Comparison of ENCODE assay signal across 8 cellular contexts in the genomic region with DNA sequence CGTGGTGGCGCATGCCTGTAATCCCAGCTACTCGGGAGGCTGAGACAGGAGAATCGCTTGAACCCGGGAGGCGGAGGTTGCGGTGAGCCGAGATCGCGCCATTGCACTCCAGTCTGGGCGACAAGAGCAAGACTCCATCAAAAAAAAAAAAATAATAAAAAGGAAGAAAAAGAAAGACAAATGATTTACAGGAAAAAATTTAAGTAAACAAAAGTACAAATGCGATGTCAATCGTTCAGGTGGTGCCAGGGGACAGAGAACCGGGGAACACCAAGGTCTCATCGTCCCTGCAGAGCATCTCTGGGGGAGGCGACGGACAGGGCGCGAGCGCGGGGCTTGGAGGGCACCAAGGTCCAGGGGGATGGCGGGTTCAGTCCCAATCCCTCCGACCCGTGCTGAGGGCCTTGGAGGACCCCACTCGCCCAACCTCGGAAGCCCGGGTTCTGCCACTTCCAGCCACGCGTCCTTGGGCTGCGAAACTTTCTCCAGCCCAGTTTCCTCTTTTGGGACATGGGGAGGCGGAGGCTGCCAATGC. TPM values are rescaled to one million over a fixed set of nuclear protein-coding genes. Genes with fewer than 3 reads are reported as not detected.
A peak's percentile ranks its signal among the peaks of the same experiment; 100 is the strongest.
DNase-seq lines count a peak whose midpoint lies in the region; ATAC-seq and TF ChIP-seq lines count a peak whose summit lies in the region.

No MANE protein-coding gene starts in this region.

- H3K4me2 ChIP-seq in SK-N-SH, result peak overlapping the region; percentile 95

- H3K4me1 ChIP-seq in SK-N-SH (ENCODE audit: control insufficient read depth in 1 of 2, insufficient read depth in 2 of 2, low read depth in 1 of 2, low read length in 1 of 2) (peaks cover 14 to 19% of the 10 kb centered on the region in 2 experiments), prostate gland (replicated peaks) (peaks cover 13% of the 10 kb centered on the region)

- intact Hi-C loops in prostate gland (cut with DNase I), result no loop called here

- H3K27me3 ChIP-seq in SK-N-SH (ENCODE audit: insufficient read depth), result no peaks in the 10 kb centered on the region
- no peaks in the 10 kb centered on the region for H3K27me3 ChIP-seq in prostate gland (replicated peaks; ENCODE audit: insufficient read depth)

- H3K27ac ChIP-seq in SK-N-SH (ENCODE audit: low read depth in 2 of 2, low read length in 1 of 2), result peak overlapping the region; percentile 62 to 70
- H3K27ac ChIP-seq in prostate gland, result peak overlapping the region in 1 of 2 donors; percentile 88

- no peak for TF ChIP-seq CTCF in AG10803 (conservative IDR thresholded peaks at IDR 0.05; ENCODE audit: low read length)
- TF ChIP-seq CTCF in SK-N-SH (IDR thresholded peaks at IDR 0.05), result no peak
- no peak for TF ChIP-seq CTCF in fibroblast of villous mesenchyme (IDR thresholded peaks at IDR 0.05; ENCODE audit: insufficient read depth, low read depth, low read length)
- no peak for TF ChIP-seq CTCF in prostate gland (IDR thresholded peaks at IDR 0.05)

- H3K4me3 ChIP-seq in AG10803 (ENCODE audit: low read length), result peak overlapping the region; percentile 95
- peak overlapping the region; percentile 84 to 90 for H3K4me3 ChIP-seq in SK-N-SH (ENCODE audit: low read depth in 2 of 2, low read length in 1 of 2)
- H3K4me3 ChIP-seq in fibroblast of villous mesenchyme (ENCODE audit: low read depth, low read length), result peak overlapping the region; percentile 74
- peak overlapping the region; percentile 90 to 95 for H3K4me3 ChIP-seq in prostate gland

- 40% methylated on average over 29 of the region's 31 CpGs for WGBS in SK-N-SH (ENCODE audit: low lambda C conversion rate)
- WGBS in prostate gland, result 24% methylated on average over 31 of the region's 31 CpGs

- H3F3A ChIP-seq in SK-N-SH (replicated peaks; ENCODE audit: insufficient read depth), result peaks cover 3% of the 10 kb centered on the region

- CTCF ChIA-PET in SK-N-SH (lab: Yijun Ruan, JAX), result interaction anchor here (1.3 kb wide), 1 partner anchor 31 kb away, joined by 5 read pairs; no protein-coding TSS in a partner anchor

- peak overlapping the region; percentile 95 for H3K9ac ChIP-seq in SK-N-SH

- no peak for TF ChIP-seq EP300 in SK-N-SH (IDR thresholded peaks at IDR 0.05; ENCODE audit: borderline replicate concordance in 1 of 2, low read depth in 1 of 2, low read length in 1 of 2)

- H2AFZ ChIP-seq in SK-N-SH (ENCODE audit: low read depth), result peak overlapping the region; percentile 91; the same call in 1 of the 2 replicates

- DNase-seq in AG10803 (ENCODE audit: low read depth), result no peak
- no peak for DNase-seq in SK-N-SH
- DNase-seq in fibroblast of villous mesenchyme (ENCODE audit: low read depth), result no peak
- DNase-seq in prostate gland (ENCODE audit: low spot score), result no peak
- no peak for DNase-seq in activated effector memory CD4-positive, alpha-beta T cell treated with Interleukin-2 at 50 U/mL for 16 hours
- DNase-seq in NCI-H2196 (lab: John Stamatoyannopoulos, UW; ENCODE audit: unreplicated experiment), result no peak
- no peak for DNase-seq in NCI-H2081 treated with DMSO at 0.1 percent for 48 hours (lab: John Stamatoyannopoulos, UW)

- TF ChIP-seq RAD21 in SK-N-SH (IDR thresholded peaks at IDR 0.05; ENCODE audit: low read length), result no peak

- H3K79me2 ChIP-seq in SK-N-SH (ENCODE audit: insufficient read depth), result peaks cover 53% of the 10 kb centered on the region

- peaks cover 35% of the 10 kb centered on the region for H4K20me1 ChIP-seq in SK-N-SH (ENCODE audit: insufficient read depth)

- ATAC-seq in GM21528 (IDR thresholded peaks at IDR 0.05; ENCODE audit: low FRiP score, unreplicated experiment), result peak; percentile 6

- no peak for TF ChIP-seq POLR2A in prostate gland (IDR thresholded peaks at IDR 0.05)

- POLR2A ChIA-PET in SK-N-SH (lab: Yijun Ruan, JAX), result interaction anchor here (0.8 to 1.7 kb wide), 12 partner anchors 8 to 856 kb away, joined by 3 to 12 read pairs (median 4); a partner anchor contains a TSS

- no peaks in the 10 kb centered on the region for H3K9me2 ChIP-seq in SK-N-SH

- peaks cover 27 to 30% of the 10 kb centered on the region in 2 experiments for H3K36me3 ChIP-seq in SK-N-SH (replicated peaks in 1 of 2; ENCODE audit: control insufficient read depth in 1 of 2, insufficient read depth in 2 of 2, low read length in 1 of 2)
- no peaks in the 10 kb centered on the region for H3K36me3 ChIP-seq in prostate gland

- H3K9me3 ChIP-seq in SK-N-SH (no peaks in the 10 kb centered on the region), prostate gland (no peaks in the 10 kb centered on the region)

TF ChIP-seq in SK-N-SH, 30 proteins besides CTCF, POLR2A, EP300 and RAD21 (continues in another document):
- TF ChIP-seq SMC3 (IDR thresholded peaks at IDR 0.05; ENCODE audit: low read depth, low read length), result no peak
- no peak for TF ChIP-seq NRF1 (IDR thresholded peaks at IDR 0.05; ENCODE audit: low read depth, low read length)
- TF ChIP-seq MXI1 (IDR thresholded peaks at IDR 0.05; ENCODE audit: low read depth, low read length), result no peak
- no peak for TF ChIP-seq JUND (IDR thresholded peaks at IDR 0.05)
- TF ChIP-seq, protein P1, sequence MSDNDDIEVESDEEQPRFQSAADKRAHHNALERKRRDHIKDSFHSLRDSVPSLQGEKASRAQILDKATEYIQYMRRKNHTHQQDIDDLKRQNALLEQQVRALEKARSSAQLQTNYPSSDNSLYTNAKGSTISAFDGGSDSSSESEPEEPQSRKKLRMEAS (IDR thresholded peaks at IDR 0.05; ENCODE audit: low read depth), result no peak
- TF ChIP-seq POLR2AphosphoS5 (IDR thresholded peaks at IDR 0.05; ENCODE audit: low read depth, low read length), result no peak
- no peak for TF ChIP-seq TAF1 (IDR thresholded peaks at IDR 0.05; ENCODE audit: borderline replicate concordance, low read depth, low read length)
- TF ChIP-seq, protein P2, sequence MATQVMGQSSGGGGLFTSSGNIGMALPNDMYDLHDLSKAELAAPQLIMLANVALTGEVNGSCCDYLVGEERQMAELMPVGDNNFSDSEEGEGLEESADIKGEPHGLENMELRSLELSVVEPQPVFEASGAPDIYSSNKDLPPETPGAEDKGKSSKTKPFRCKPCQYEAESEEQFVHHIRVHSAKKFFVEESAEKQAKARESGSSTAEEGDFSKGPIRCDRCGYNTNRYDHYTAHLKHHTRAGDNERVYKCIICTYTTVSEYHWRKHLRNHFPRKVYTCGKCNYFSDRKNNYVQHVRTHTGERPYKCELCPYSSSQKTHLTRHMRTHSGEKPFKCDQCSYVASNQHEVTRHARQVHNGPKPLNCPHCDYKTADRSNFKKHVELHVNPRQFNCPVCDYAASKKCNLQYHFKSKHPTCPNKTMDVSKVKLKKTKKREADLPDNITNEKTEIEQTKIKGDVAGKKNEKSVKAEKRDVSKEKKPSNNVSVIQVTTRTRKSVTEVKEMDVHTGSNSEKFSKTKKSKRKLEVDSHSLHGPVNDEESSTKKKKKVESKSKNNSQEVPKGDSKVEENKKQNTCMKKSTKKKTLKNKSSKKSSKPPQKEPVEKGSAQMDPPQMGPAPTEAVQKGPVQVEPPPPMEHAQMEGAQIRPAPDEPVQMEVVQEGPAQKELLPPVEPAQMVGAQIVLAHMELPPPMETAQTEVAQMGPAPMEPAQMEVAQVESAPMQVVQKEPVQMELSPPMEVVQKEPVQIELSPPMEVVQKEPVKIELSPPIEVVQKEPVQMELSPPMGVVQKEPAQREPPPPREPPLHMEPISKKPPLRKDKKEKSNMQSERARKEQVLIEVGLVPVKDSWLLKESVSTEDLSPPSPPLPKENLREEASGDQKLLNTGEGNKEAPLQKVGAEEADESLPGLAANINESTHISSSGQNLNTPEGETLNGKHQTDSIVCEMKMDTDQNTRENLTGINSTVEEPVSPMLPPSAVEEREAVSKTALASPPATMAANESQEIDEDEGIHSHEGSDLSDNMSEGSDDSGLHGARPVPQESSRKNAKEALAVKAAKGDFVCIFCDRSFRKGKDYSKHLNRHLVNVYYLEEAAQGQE (IDR thresholded peaks at IDR 0.05; ENCODE audit: low read depth, low read length), result no peak
- no peak for TF ChIP-seq EZH2phosphoT487 (IDR thresholded peaks at IDR 0.05; ENCODE audit: borderline replicate concordance, low read depth)
- no peak for TF ChIP-seq CHD2 (IDR thresholded peaks at IDR 0.05; ENCODE audit: low read length, partially characterized antibody)
- no peak for TF ChIP-seq FOXM1 (IDR thresholded peaks at IDR 0.05; ENCODE audit: low read depth)
- no peak for TF ChIP-seq RXRA (IDR thresholded peaks at IDR 0.05; ENCODE audit: borderline replicate concordance, low read depth)
- TF ChIP-seq, protein P3, sequence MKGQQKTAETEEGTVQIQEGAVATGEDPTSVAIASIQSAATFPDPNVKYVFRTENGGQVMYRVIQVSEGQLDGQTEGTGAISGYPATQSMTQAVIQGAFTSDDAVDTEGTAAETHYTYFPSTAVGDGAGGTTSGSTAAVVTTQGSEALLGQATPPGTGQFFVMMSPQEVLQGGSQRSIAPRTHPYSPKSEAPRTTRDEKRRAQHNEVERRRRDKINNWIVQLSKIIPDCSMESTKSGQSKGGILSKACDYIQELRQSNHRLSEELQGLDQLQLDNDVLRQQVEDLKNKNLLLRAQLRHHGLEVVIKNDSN (IDR thresholded peaks at IDR 0.05; ENCODE audit: borderline replicate concordance, low read depth), result no peak
- TF ChIP-seq ELF1 (IDR thresholded peaks at IDR 0.05), result no peak
- no peak for TF ChIP-seq MEF2A (IDR thresholded peaks at IDR 0.05; ENCODE audit: borderline replicate concordance, low read depth)
- TF ChIP-seq FOXJ3 (CRISPR knock-in tag; IDR thresholded peaks at IDR 0.05), result no peak

RNA-seq across cellular contexts. Expression of a gene that starts 0.6 kb away (rescaled TPM):
- polyA plus RNA-seq in SK-N-SH (2012; rRNA removed), result 157 and 164 TPM in 2 replicates
- 179 and 207 TPM in 2 replicates for polyA plus RNA-seq in SK-N-SH (2012; cell fraction: cytosol; rRNA removed)
- 80.9 and 111 TPM in 2 replicates for polyA plus RNA-seq in SK-N-SH (2012; cell fraction: nucleus; rRNA removed)
- total RNA-seq in fibroblast of villous mesenchyme (52.8 and 63.5 TPM in 2 replicates), prostate gland (100 to 1,000 TPM in 1 of 2 donors, 10 to 100 TPM in 1; 73.1 to 104 TPM)

RNA-seq across cellular contexts. Expression of a gene that starts 16.6 kb away (rescaled TPM):
- not detected in 2 replicates for polyA plus RNA-seq in SK-N-SH (2012; rRNA removed)
- 0.01 TPM in 2 replicates for polyA plus RNA-seq in SK-N-SH (2012; cell fraction: cytosol; rRNA removed)
- polyA plus RNA-seq in SK-N-SH (2012; cell fraction: nucleus; rRNA removed), result not detected in 2 replicates
- not detected in 2 replicates for total RNA-seq in fibroblast of villous mesenchyme
- total RNA-seq in prostate gland, result 1 to 10 TPM in 1 of 2 donors, not detected in 1; 2.8 TPM

RNA-seq across cellular contexts. Expression of a gene that starts 28.9 kb away (rescaled TPM):
- 46.8 and 61.3 TPM in 2 replicates for polyA plus RNA-seq in SK-N-SH (2012; rRNA removed)
- polyA plus RNA-seq in SK-N-SH (2012; cell fraction: cytosol; rRNA removed), result 18.4 and 23.3 TPM in 2 replicates
- polyA plus RNA-seq in SK-N-SH (2012; cell fraction: nucleus; rRNA removed), result 262 and 272 TPM in 2 replicates
- total RNA-seq in fibroblast of villous mesenchyme (31.5 and 32.2 TPM in 2 replicates), prostate gland (100 to 1,000 TPM in 1 of 2 donors, 10 to 100 TPM in 1; 43.4 to 135 TPM)

RNA-seq across cellular contexts. Expression of a gene that starts 50.1 kb away (rescaled TPM):
- polyA plus RNA-seq in SK-N-SH (2012; rRNA removed), result 313 and 455 TPM in 2 replicates
- 325 and 409 TPM in 2 replicates for polyA plus RNA-seq in SK-N-SH (2012; cell fraction: cytosol; rRNA removed)
- 134 and 156 TPM in 2 replicates for polyA plus RNA-seq in SK-N-SH (2012; cell fraction: nucleus; rRNA removed)
- 88.1 and 102 TPM in 2 replicates for total RNA-seq in fibroblast of villous mesenchyme
- 100 to 1,000 TPM; 270 to 284 TPM for total RNA-seq in prostate gland
